9 cellular contexts compared by ENCODE assay signal in the genomic region with DNA sequence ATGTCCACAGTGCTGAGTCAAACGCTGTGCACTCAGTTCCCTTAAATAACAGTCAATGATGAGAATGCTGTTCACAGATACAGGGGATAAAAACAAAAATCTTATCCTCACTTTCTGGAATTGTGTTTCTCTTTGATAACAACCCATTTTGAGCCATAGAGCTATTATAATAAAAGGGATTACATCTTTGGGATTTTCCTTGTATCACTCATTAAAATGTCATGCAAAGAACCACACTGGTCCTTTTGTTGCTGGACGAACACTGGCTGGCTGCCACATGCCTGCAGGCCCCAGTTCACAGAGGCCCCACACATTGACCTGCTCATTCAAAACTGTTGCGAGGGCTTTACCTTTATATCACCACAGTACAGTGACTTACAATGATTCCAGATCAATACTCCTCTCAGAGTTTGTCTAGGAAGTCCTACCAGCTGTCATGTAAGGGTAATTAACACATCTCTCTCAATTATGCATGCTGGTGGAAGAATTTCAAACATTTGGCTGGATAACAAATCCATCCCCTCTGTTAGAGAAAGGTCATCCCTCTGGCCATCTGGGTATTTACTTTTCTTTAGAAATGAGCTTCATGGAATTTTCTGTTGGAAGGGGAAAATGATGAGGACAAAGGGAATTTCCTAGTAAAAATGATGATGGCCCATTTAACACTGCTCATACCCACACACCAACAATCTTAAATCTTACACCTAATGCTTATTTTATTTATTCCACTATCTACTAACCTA.
DNase-seq lines count a peak whose midpoint lies in the region; ATAC-seq, FAIRE-seq and TF ChIP-seq lines count a peak whose summit lies in the region.
"Had no signal": no experiment of that assay in that cellular context is flagged by ENCODE, and none has a peak within 500 bp of the region (broad histone marks: within the 10 kb centered on the region; RNA-seq: fewer than 3 reads in every experiment).

No MANE protein-coding gene starts in this region.

- H3K4ac ChIP-seq in mesendoderm (ENCODE audit: low read depth, low read length): no peak overlapping the region

- no peak overlapping the region for H3K27ac ChIP-seq in mesendoderm (ENCODE audit: low read depth, low read length)
- H3K27ac ChIP-seq in ovary: no peak overlapping the region

- no peak overlapping the region for H3K4me2 ChIP-seq in mesendoderm (ENCODE audit: low read length)

- no peak overlapping the region for H3K9ac ChIP-seq in mesendoderm (ENCODE audit: low read length)

- H3K27me3 ChIP-seq in mesendoderm (ENCODE audit: insufficient read depth, low read length, poor library complexity): no peaks in the 10 kb centered on the region
- H3K27me3 ChIP-seq in ovary: no peaks in the 10 kb centered on the region

- H3K4me3 ChIP-seq in mesendoderm (ENCODE audit: low read length) (no peak overlapping the region), ovary (no peak overlapping the region)

- no peak for FAIRE-seq in D721Med (lab: Jason Lieb, UNC)

- H3K36me3 ChIP-seq in mesendoderm (ENCODE audit: control insufficient read depth, insufficient read depth, low read length) (no peaks in the 10 kb centered on the region), ovary (no peaks in the 10 kb centered on the region)

- DNase-seq in A172 (ENCODE audit: low spot score) (peak; percentile 95), NCI-H226 (peak; percentile 70), dermis microvascular lymphatic vessel endothelial cell (ENCODE audit: low read depth in 2 of 2) (peak; percentile 86 to 91), mesendoderm (peak; percentile 75), ovary (no peak), immature natural killer cell (no peak), D721Med (ENCODE audit: insufficient read length, low spot score) (no peak)
- DNase-seq: activated CD8-positive, alpha-beta T cell treated with anti-CD3 and anti-CD28 coated beads, Interleukin-2, amount 10 ng/mL, durations not matched to agents 7 days and 5 days had no signal

- no peak overlapping the region for H2AK5ac ChIP-seq in mesendoderm (ENCODE audit: low read length)

- no peak overlapping the region for H4K8ac ChIP-seq in mesendoderm (ENCODE audit: low read depth, low read length)

- intact Hi-C loops in ovary (cut with DNase I): no loop called here

- no CpG with 5 or more reads among the region's 3 CpGs for WGBS in mesendoderm (ENCODE audit: extremely low coverage, insufficient coverage, low lambda C conversion rate)
- 29 to 38% (median 36%) methylated on average over 3 of the region's 3 CpGs for WGBS in ovary, 3 donors

- no peak overlapping the region for H2BK15ac ChIP-seq in mesendoderm (replicated peaks; ENCODE audit: low read depth)

- H3K9me3 Mint-ChIP-seq in immature natural killer cell: no peaks in the 10 kb centered on the region

- H3K27ac Mint-ChIP-seq in immature natural killer cell: no peak overlapping the region
- H3K27ac Mint-ChIP-seq: activated CD8-positive, alpha-beta T cell treated with anti-CD3 and anti-CD28 coated beads, Interleukin-2, amount 10 ng/mL, durations not matched to agents 7 days and 5 days had no signal

- H3K23ac ChIP-seq in mesendoderm (ENCODE audit: low read length): no peak overlapping the region

- H3K4me1 Mint-ChIP-seq in immature natural killer cell: peaks cover 14 to 41% of the 10 kb centered on the region in 2 donors

- no peak overlapping the region for H2BK120ac ChIP-seq in mesendoderm (ENCODE audit: low read depth, low read length)

- TF ChIP-seq EP300 in ovary (IDR thresholded peaks at IDR 0.05): no peak

- TF ChIP-seq CTCF in ovary (IDR thresholded peaks at IDR 0.05) (no peak), D721Med (IDR thresholded peaks at IDR 0.05; ENCODE audit: insufficient read depth, missing control alignments) (no peak)

- no peak overlapping the region for H3K56ac ChIP-seq in mesendoderm (ENCODE audit: low read length)

- no peaks in the 10 kb centered on the region for H3K79me1 ChIP-seq in mesendoderm (ENCODE audit: low read length)

- H3K36me3 Mint-ChIP-seq in immature natural killer cell: peaks cover 5 to 10% (median 6%) of the 10 kb centered on the region in 3 donors

- no peaks in the 10 kb centered on the region for H3K9me3 ChIP-seq in ovary

- peaks cover 5% of the 10 kb centered on the region for H3K4me1 ChIP-seq in mesendoderm (ENCODE audit: control insufficient read depth, low read depth, low read length)
- H3K4me1 ChIP-seq in ovary (ENCODE audit: insufficient read depth): peaks cover 12% of the 10 kb centered on the region

- peaks cover 0 to 2% (median 0%) of the 10 kb centered on the region in 3 donors for H3K27me3 Mint-ChIP-seq in immature natural killer cell (ENCODE audit: low read depth in 3 of 3)

- TF ChIP-seq POLR2A in ovary (IDR thresholded peaks at IDR 0.05): no peak

- H3K4me3 Mint-ChIP-seq in immature natural killer cell: no peak overlapping the region
- H3K4me3 Mint-ChIP-seq: activated CD8-positive, alpha-beta T cell treated with anti-CD3 and anti-CD28 coated beads, Interleukin-2, amount 10 ng/mL, durations not matched to agents 7 days and 5 days had no signal

- H4K5ac ChIP-seq in mesendoderm (ENCODE audit: low read length): no peak overlapping the region

- H2BK5ac ChIP-seq in mesendoderm (ENCODE audit: low read length): no peak overlapping the region

- H3K18ac ChIP-seq in mesendoderm (ENCODE audit: low read length): no peak overlapping the region

- ATAC-seq in HG03460 (IDR thresholded peaks at IDR 0.05; ENCODE audit: unreplicated experiment): no peak
- ATAC-seq: activated CD8-positive, alpha-beta T cell treated with anti-CD3 and anti-CD28 coated beads, Interleukin-2, amount 10 ng/mL, durations not matched to agents 7 days and 5 days had no signal

- H3K79me2 ChIP-seq in mesendoderm (ENCODE audit: control insufficient read depth, insufficient read depth, low read length): no peaks in the 10 kb centered on the region

Comparison
In these comparisons a context has a peak if more than half of its experiments do, and no peak if none do; other contexts are left out.
1. DNase-seq: peak in A172 (single experiment), NCI-H226 (single experiment), dermis microvascular lymphatic vessel endothelial cell (2 of 2) and mesendoderm (single experiment); none in ovary (0 of 5), immature natural killer cell (0 of 3) and D721Med (single experiment).